ENCODE assay signal across 9 cellular contexts in genomic region chr16:69724981-69725479, GRCh38. TPM values are rescaled to one million over a fixed set of nuclear protein-coding genes. Genes with fewer than 3 reads are reported as not detected.
DNase-seq lines count a peak whose midpoint lies in the region; ATAC-seq and TF ChIP-seq lines count a peak whose summit lies in the region.
"Had no signal": no experiment of that assay in that cellular context is flagged by ENCODE, and none has a peak within 500 bp of the region (broad histone marks: within the 10 kb centered on the region; RNA-seq: fewer than 3 reads in every experiment).

No MANE protein-coding gene starts in this region.

- H3K4me3 Mint-ChIP-seq in T-helper 2 cell treated with Interferon-gamma antibody and Interleukin-4, amounts not matched to agents 5 μg/mL and 100 μg/mL, for 36 hours, result peak overlapping the region; percentile 94
- H3K4me3 Mint-ChIP-seq in T-helper 17 cell (peak overlapping the region; percentile 95), glutamatergic neuron (ENCODE audit: unreplicated experiment) (peak overlapping the region; percentile 55)
- H3K4me3 Mint-ChIP-seq in stimulated activated naive B cell treated with anti-CD40 and anti-IgM and Interleukin-4, amounts not matched to agents 10 μg/mL and 1 μg/mL and 100 μg/mL, for 72 hours, result peak overlapping the region; percentile 96 to 100

- ATAC-seq in T-helper 17 cell, result no peak
- ATAC-seq in stimulated activated naive B cell treated with anti-CD40 and anti-IgM and Interleukin-4, amounts not matched to agents 10 μg/mL and 1 μg/mL and 100 μg/mL, for 72 hours (replicated peaks), result no peak
- ATAC-seq in GM18502 (IDR thresholded peaks at IDR 0.05; ENCODE audit: poor library complexity, unreplicated experiment), result no peak
- ATAC-seq in GM18858 (IDR thresholded peaks at IDR 0.05; ENCODE audit: unreplicated experiment), result no peak

- TF ChIP-seq CTCF in glutamatergic neuron (IDR thresholded peaks at IDR 0.05; ENCODE audit: partially characterized antibody, unreplicated experiment), result no peak

- H3K4me1 Mint-ChIP-seq in T-helper 2 cell treated with Interferon-gamma antibody and Interleukin-4, amounts not matched to agents 5 μg/mL and 100 μg/mL, for 36 hours (ENCODE audit: low read depth), result peaks cover 40% of the 10 kb centered on the region
- peaks cover 20% of the 10 kb centered on the region for H3K4me1 Mint-ChIP-seq in T-helper 17 cell
- H3K4me1 Mint-ChIP-seq in glutamatergic neuron (ENCODE audit: low read depth, unreplicated experiment), result peaks cover 10% of the 10 kb centered on the region
- peaks cover 28 to 38% of the 10 kb centered on the region in 2 donors for H3K4me1 Mint-ChIP-seq in stimulated activated naive B cell treated with anti-CD40 and anti-IgM and Interleukin-4, amounts not matched to agents 10 μg/mL and 1 μg/mL and 100 μg/mL, for 72 hours

- no peaks in the 10 kb centered on the region for H3K9me3 ChIP-seq in T-helper 17 cell (ENCODE audit: control insufficient read depth, low read length, poor library complexity, severe bottlenecking)

- peaks cover 2% of the 10 kb centered on the region for H3K36me3 Mint-ChIP-seq in T-helper 2 cell treated with Interferon-gamma antibody and Interleukin-4, amounts not matched to agents 5 μg/mL and 100 μg/mL, for 36 hours (ENCODE audit: low read depth)
- H3K36me3 Mint-ChIP-seq in T-helper 17 cell (ENCODE audit: low read depth) (no peaks in the 10 kb centered on the region), glutamatergic neuron (ENCODE audit: unreplicated experiment) (no peaks in the 10 kb centered on the region)
- H3K36me3 Mint-ChIP-seq in stimulated activated naive B cell treated with anti-CD40 and anti-IgM and Interleukin-4, amounts not matched to agents 10 μg/mL and 1 μg/mL and 100 μg/mL, for 72 hours, result peaks cover 7 to 20% of the 10 kb centered on the region in 2 donors

- no peak for DNase-seq in T-helper 2 cell treated with Interferon-gamma antibody and Interleukin-4, amounts not matched to agents 5 μg/mL and 100 μg/mL, for 36 hours (ENCODE audit: low spot score)
- DNase-seq in T-helper 2 cell (no peak), T-helper 17 cell (no peak), glutamatergic neuron (no peak), NCI-H345 treated with DMSO at 0.1 percent for 48 hours (lab: John Stamatoyannopoulos, UW; ENCODE audit: unreplicated experiment) (no peak)
- DNase-seq in stimulated activated naive B cell treated with anti-CD40 and anti-IgM and Interleukin-4, amounts not matched to agents 10 μg/mL and 1 μg/mL and 100 μg/mL, for 72 hours, result no peak
- DNase-seq: stimulated activated CD4-positive, alpha-beta T cell treated with anti-CD3 and anti-CD28 coated beads, Interleukin-2, amount 100 ng/mL, for 48 hours had no signal

- no peaks in the 10 kb centered on the region for H3K27me3 Mint-ChIP-seq in T-helper 2 cell treated with Interferon-gamma antibody and Interleukin-4, amounts not matched to agents 5 μg/mL and 100 μg/mL, for 36 hours (ENCODE audit: low read depth)
- H3K27me3 Mint-ChIP-seq in T-helper 17 cell (no peaks in the 10 kb centered on the region), glutamatergic neuron (ENCODE audit: unreplicated experiment) (peaks cover 2% of the 10 kb centered on the region)
- H3K27me3 Mint-ChIP-seq in stimulated activated naive B cell treated with anti-CD40 and anti-IgM and Interleukin-4, amounts not matched to agents 10 μg/mL and 1 μg/mL and 100 μg/mL, for 72 hours, result no peaks in the 10 kb centered on the region

- peak overlapping the region; percentile 45 for H3K27ac Mint-ChIP-seq in T-helper 2 cell treated with Interferon-gamma antibody and Interleukin-4, amounts not matched to agents 5 μg/mL and 100 μg/mL, for 36 hours
- H3K27ac Mint-ChIP-seq in T-helper 17 cell (peak overlapping the region; percentile 92), glutamatergic neuron (ENCODE audit: unreplicated experiment) (peak overlapping the region; percentile 66)
- H3K27ac Mint-ChIP-seq in stimulated activated naive B cell treated with anti-CD40 and anti-IgM and Interleukin-4, amounts not matched to agents 10 μg/mL and 1 μg/mL and 100 μg/mL, for 72 hours, result peak overlapping the region; percentile 99

- H3K9me3 Mint-ChIP-seq in T-helper 2 cell treated with Interferon-gamma antibody and Interleukin-4, amounts not matched to agents 5 μg/mL and 100 μg/mL, for 36 hours, result no peaks in the 10 kb centered on the region
- no peaks in the 10 kb centered on the region for H3K9me3 Mint-ChIP-seq in glutamatergic neuron (ENCODE audit: unreplicated experiment)
- no peaks in the 10 kb centered on the region for H3K9me3 Mint-ChIP-seq in stimulated activated naive B cell treated with anti-CD40 and anti-IgM and Interleukin-4, amounts not matched to agents 10 μg/mL and 1 μg/mL and 100 μg/mL, for 72 hours

RNA-seq across cellular contexts. Expression of gene NQO1, which starts 1.3 kb away (rescaled TPM):
- total RNA-seq in T-helper 17 cell, result 1 to 10 TPM; 1.7 to 2.5 TPM
- 7.2 TPM for total RNA-seq in glutamatergic neuron (ENCODE audit: unreplicated experiment)

RNA-seq across cellular contexts. Expression of gene NOB1, which starts 29.7 kb away (rescaled TPM):
- total RNA-seq in T-helper 17 cell, result 10 to 100 TPM; 32.1 to 36.8 TPM
- 22.7 TPM for total RNA-seq in glutamatergic neuron (ENCODE audit: unreplicated experiment)

RNA-seq across cellular contexts. Expression of gene WWP2, which starts 37.1 kb away (rescaled TPM):
- total RNA-seq in T-helper 17 cell, result 10 to 100 TPM; 60.6 to 64.9 TPM
- 46.8 TPM for total RNA-seq in glutamatergic neuron (ENCODE audit: unreplicated experiment)

Comparison
In these comparisons a context has a peak if more than half of its experiments do, and no peak if none do; other contexts are left out.
1. H3K27ac Mint-ChIP-seq: peak in every context shown above with its lines; median percentile 99 in stimulated activated naive B cell treated with anti-CD40 and anti-IgM and Interleukin-4, amounts not matched to agents 10 μg/mL and 1 μg/mL and 100 μg/mL, for 72 hours; 92 in T-helper 17 cell; 66 in glutamatergic neuron; 45 in T-helper 2 cell treated with Interferon-gamma antibody and Interleukin-4, amounts not matched to agents 5 μg/mL and 100 μg/mL, for 36 hours.